28 cellular contexts compared by ENCODE assay signal in the genomic region with DNA sequence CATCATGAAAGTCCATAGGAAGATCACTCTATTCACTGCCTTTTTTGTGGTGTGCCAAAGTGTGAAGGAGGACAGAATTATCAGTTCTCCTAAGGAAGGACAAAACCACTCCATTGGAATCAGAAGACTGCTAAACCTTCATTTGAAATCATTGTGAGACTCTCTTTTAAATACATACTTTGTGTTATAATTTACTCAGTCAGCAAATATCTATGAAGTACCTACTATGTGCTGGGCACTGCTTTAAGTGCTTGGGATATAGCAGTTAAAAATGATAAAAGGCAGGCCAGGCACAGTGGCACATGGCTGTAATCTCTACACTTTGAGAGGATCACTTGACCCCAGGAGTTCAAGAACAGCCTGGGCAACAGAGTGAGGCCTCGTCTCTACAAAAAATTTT.
"Had no signal": no experiment of that assay in that cellular context is flagged by ENCODE, and none has a peak within 500 bp of the region (broad histone marks: within the 10 kb centered on the region; RNA-seq: fewer than 3 reads in every experiment).

No MANE protein-coding gene starts in this region.

- H3K27me3 ChIP-seq: stomach, suprapubic skin, testis, thyroid gland, tibial artery, tibial nerve, transverse colon, upper lobe of left lung, upper lobe of right lung, uterus, vagina had no signal

- H3K4me3 ChIP-seq: stomach, suprapubic skin, testis, thoracic aorta, thyroid gland, tibial artery, tibial nerve, transverse colon, upper lobe of left lung, upper lobe of right lung, uterus, vagina had no signal

- H3K4me1 Mint-ChIP-seq: stimulated activated effector memory CD8-positive, alpha-beta T cell treated with anti-CD3 and anti-CD28 coated beads, Interleukin-12 subunit alpha, Interleukin-12 subunit beta, amount 100 ng/mL, for 72 hours; stimulated activated naive B cell treated with anti-CD40 and anti-IgM and Interleukin-4, amounts not matched to agents 10 μg/mL and 1 μg/mL and 100 μg/mL, for 72 hours; stimulated activated naive CD8-positive, alpha-beta T cell treated with anti-CD3 and anti-CD28 coated beads, Interleukin-15, amount 100 ng/mL, for 72 hours had no signal

- H3K27ac Mint-ChIP-seq: stimulated activated effector memory CD8-positive, alpha-beta T cell treated with anti-CD3 and anti-CD28 coated beads, Interleukin-12 subunit alpha, Interleukin-12 subunit beta, amount 100 ng/mL, for 72 hours; stimulated activated naive B cell treated with anti-CD40 and anti-IgM and Interleukin-4, amounts not matched to agents 10 μg/mL and 1 μg/mL and 100 μg/mL, for 72 hours; stimulated activated naive CD8-positive, alpha-beta T cell treated with anti-CD3 and anti-CD28 coated beads, Interleukin-15, amount 100 ng/mL, for 72 hours; stimulated activated naive CD8-positive, alpha-beta T cell treated with anti-CD3 and anti-CD28 coated beads, Interleukin-15, Interleukin-2, amounts not matched to agents 100 ng/mL and 50 ng/mL, for 24 hours; type B pancreatic cell had no signal

- H3K9me3 Mint-ChIP-seq: type B pancreatic cell had no signal

- DNase-seq: stimulated activated CD4-positive, alpha-beta T cell treated with anti-CD3 and anti-CD28 coated beads, Interleukin-2, amount 100 ng/mL, for 48 hours; stimulated activated CD4-positive, alpha-beta T cell treated with anti-CD3 and anti-CD28 coated beads, Interleukin-4, amount 100 ng/mL, for 1 hour; stimulated activated CD4-positive, alpha-beta T cell treated with anti-CD3 and anti-CD28 coated beads, Interleukin-4, amount 100 ng/mL, for 24 hours; stimulated activated CD4-positive, alpha-beta T cell treated with anti-CD3 and anti-CD28 coated beads, Interleukin-4, amount 100 ng/mL, for 4 hours; stimulated activated CD8-positive, alpha-beta memory T cell treated with anti-CD3 and anti-CD28 coated beads, Interleukin-4, amount 100 ng/mL, for 48 hours; stimulated activated naive B cell treated with anti-CD40 and anti-IgM and Interleukin-4, amounts not matched to agents 10 μg/mL and 1 μg/mL and 100 μg/mL, for 72 hours; stimulated activated naive CD4-positive, alpha-beta T cell; stimulated activated naive CD4-positive, alpha-beta T cell treated with Interleukin-2 at 50 U/mL for 16 hours; stimulated activated naive CD8-positive, alpha-beta T cell treated with anti-CD3 and anti-CD28 coated beads, Interleukin-15, amount 100 ng/mL, for 72 hours; stimulated activated naive CD8-positive, alpha-beta T cell treated with anti-CD3 and anti-CD28 coated beads, Interleukin-15, Interleukin-2, amounts not matched to agents 100 U/mL and 50 U/mL, for 24 hours; stomach; substantia nigra; testis; thyroid gland; tibial artery; transverse colon; trophoblast cell; upper lobe of left lung; upper lobe of right lung; uterus had no signal

- H3K9me3 ChIP-seq: suprapubic skin, testis, thoracic aorta, thyroid gland, tibial artery, transverse colon, upper lobe of left lung, upper lobe of right lung, uterus, vagina had no signal

- H3K4me1 ChIP-seq: stomach, suprapubic skin, testis, thyroid gland, tibial artery, tibial nerve, transverse colon, upper lobe of left lung, upper lobe of right lung, uterus, vagina had no signal

- H3K27ac ChIP-seq: stomach, suprapubic skin, testis, thoracic aorta, thyroid gland, tibial artery, tibial nerve, transverse colon, upper lobe of left lung, upper lobe of right lung, uterus, vagina had no signal

- H3K36me3 ChIP-seq: stomach, suprapubic skin, thoracic aorta, thyroid gland, tibial artery, tibial nerve, transverse colon, upper lobe of left lung, upper lobe of right lung, uterus, vagina had no signal

- FAIRE-seq: urothelium cell line had no signal

- H3K4me3 Mint-ChIP-seq: stimulated activated effector memory CD8-positive, alpha-beta T cell treated with anti-CD3 and anti-CD28 coated beads, Interleukin-12 subunit alpha, Interleukin-12 subunit beta, amount 100 ng/mL, for 72 hours; stimulated activated naive B cell treated with anti-CD40 and anti-IgM and Interleukin-4, amounts not matched to agents 10 μg/mL and 1 μg/mL and 100 μg/mL, for 72 hours; stimulated activated naive CD8-positive, alpha-beta T cell treated with anti-CD3 and anti-CD28 coated beads, Interleukin-15, amount 100 ng/mL, for 72 hours; stimulated activated naive CD8-positive, alpha-beta T cell treated with anti-CD3 and anti-CD28 coated beads, Interleukin-15, Interleukin-2, amounts not matched to agents 100 ng/mL and 50 ng/mL, for 24 hours; type B pancreatic cell had no signal

- H3K36me3 Mint-ChIP-seq: stimulated activated effector memory CD8-positive, alpha-beta T cell treated with anti-CD3 and anti-CD28 coated beads, Interleukin-12 subunit alpha, Interleukin-12 subunit beta, amount 100 ng/mL, for 72 hours; stimulated activated naive B cell treated with anti-CD40 and anti-IgM and Interleukin-4, amounts not matched to agents 10 μg/mL and 1 μg/mL and 100 μg/mL, for 72 hours; type B pancreatic cell had no signal

- H3K27me3 Mint-ChIP-seq: stimulated activated naive B cell treated with anti-CD40 and anti-IgM and Interleukin-4, amounts not matched to agents 10 μg/mL and 1 μg/mL and 100 μg/mL, for 72 hours; stimulated activated naive CD8-positive, alpha-beta T cell treated with anti-CD3 and anti-CD28 coated beads, Interleukin-15, amount 100 ng/mL, for 72 hours; stimulated activated naive CD8-positive, alpha-beta T cell treated with anti-CD3 and anti-CD28 coated beads, Interleukin-15, Interleukin-2, amounts not matched to agents 100 ng/mL and 50 ng/mL, for 24 hours; type B pancreatic cell had no signal

- ATAC-seq: stimulated activated effector memory CD8-positive, alpha-beta T cell treated with anti-CD3 and anti-CD28 coated beads, Interleukin-12 subunit alpha, Interleukin-12 subunit beta, amount 100 ng/mL, for 72 hours; stimulated activated naive B cell treated with anti-CD40 and anti-IgM and Interleukin-4, amounts not matched to agents 10 μg/mL and 1 μg/mL and 100 μg/mL, for 72 hours; stimulated activated naive CD8-positive, alpha-beta T cell treated with anti-CD3 and anti-CD28 coated beads, Interleukin-15, amount 100 ng/mL, for 72 hours; stimulated activated naive CD8-positive, alpha-beta T cell treated with anti-CD3 and anti-CD28 coated beads, Interleukin-15, Interleukin-2, amounts not matched to agents 100 U/mL and 50 U/mL, for 24 hours; upper lobe of right lung had no signal
